22 cellular contexts compared by ENCODE assay signal in the genomic region with DNA sequence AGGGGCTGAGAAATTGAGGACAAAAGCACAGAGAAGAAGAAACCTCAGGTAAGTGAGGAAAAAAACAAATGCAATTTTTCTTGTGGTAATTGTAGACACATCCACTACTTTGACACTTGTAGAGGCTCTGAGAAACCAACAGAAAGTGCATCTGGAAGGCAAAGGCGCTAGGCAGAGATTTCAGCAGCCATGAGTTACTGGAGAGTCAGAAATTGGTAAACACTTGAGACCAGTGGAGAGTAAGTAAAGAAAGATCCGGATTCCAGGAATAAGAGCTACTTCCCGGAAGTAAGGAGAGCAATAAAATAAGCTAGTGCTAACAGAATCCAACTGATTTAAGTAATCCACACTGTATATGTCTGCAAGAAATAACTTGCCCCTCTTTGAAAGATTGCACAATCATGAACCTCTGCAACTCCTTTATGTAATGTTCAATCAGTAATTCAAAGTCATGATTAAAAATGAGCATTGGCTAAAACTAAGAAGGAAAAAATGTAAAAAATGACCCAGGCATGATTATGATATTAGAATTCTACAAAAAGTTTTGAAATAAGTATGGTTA.
DNase-seq lines count a peak whose midpoint lies in the region; ATAC-seq, FAIRE-seq and TF ChIP-seq lines count a peak whose summit lies in the region.
"Had no signal": no experiment of that assay in that cellular context is flagged by ENCODE, and none has a peak within 500 bp of the region (broad histone marks: within the 10 kb centered on the region; RNA-seq: fewer than 3 reads in every experiment).

No MANE protein-coding gene starts in this region.

- H3K27ac ChIP-seq in MM.1S (ENCODE audit: low read length): no peak overlapping the region
- no peak overlapping the region for H3K27ac ChIP-seq in keratinocyte (ENCODE audit: control insufficient read depth, insufficient read depth, low read length)
- no peak overlapping the region for H3K27ac ChIP-seq in sigmoid colon
- H3K27ac ChIP-seq: BLaER1 treated with 17β-estradiol and CSF1 and Interleukin-3, amounts not matched to agents 10 nM and 100 nM; right atrium auricular region; suprapubic skin had no signal

- no peak overlapping the region for H3K4me2 ChIP-seq in MM.1S (ENCODE audit: low read depth, low read length)
- peak overlapping the region; percentile 48 for H3K4me2 ChIP-seq in keratinocyte (ENCODE audit: control insufficient read depth, extremely low read depth, insufficient read depth, low read depth, low read length)
- H3K4me2 ChIP-seq: BLaER1 treated with 17β-estradiol and CSF1 and Interleukin-3, amounts not matched to agents 10 nM and 100 nM had no signal

- dilution Hi-C loops in keratinocyte (cut with MboI; ENCODE audit: extremely low pct_ligation_motif_present, low sequenced_read_pairs): no loop called here

- H3K9ac ChIP-seq in MM.1S (ENCODE audit: low read length): no peak overlapping the region
- no peak overlapping the region for H3K9ac ChIP-seq in keratinocyte (ENCODE audit: control insufficient read depth, extremely low read depth, insufficient read depth, low read length)
- H3K9ac ChIP-seq: BLaER1 treated with 17β-estradiol and CSF1 and Interleukin-3, amounts not matched to agents 10 nM and 100 nM had no signal

- no peaks in the 10 kb centered on the region for H3K9me2 ChIP-seq in MM.1S (replicated peaks; ENCODE audit: insufficient read depth, low read length)

- TF ChIP-seq CTCF in MM.1S (IDR thresholded peaks at IDR 0.05; ENCODE audit: low read length) (no peak), keratinocyte (optimal IDR thresholded peaks at IDR 0.05 in 1 of 3, IDR thresholded peaks at IDR 0.05 in 1 of 3, conservative IDR thresholded peaks at IDR 0.05 in 1 of 3; ENCODE audit: extremely low read depth in 1 of 3, insufficient read depth in 2 of 3, low read length in 3 of 3) (no peak), sigmoid colon (IDR thresholded peaks at IDR 0.05) (no peak)

- H3F3A ChIP-seq in MM.1S (ENCODE audit: insufficient read depth, low read length): no peaks in the 10 kb centered on the region

- no peak for TF ChIP-seq POLR2A in sigmoid colon (IDR thresholded peaks at IDR 0.05)

- intact Hi-C loops in sigmoid colon (cut with DNase I): no loop called here

- H3K4me1 ChIP-seq in MM.1S (ENCODE audit: low read length) (no peaks in the 10 kb centered on the region), keratinocyte (ENCODE audit: control insufficient read depth, extremely low read depth, insufficient read depth, low read length) (peaks cover 9% of the 10 kb centered on the region), sigmoid colon (no peaks in the 10 kb centered on the region)
- H3K4me1 ChIP-seq: right atrium auricular region, suprapubic skin had no signal

- H3K4me3 ChIP-seq in MM.1S (ENCODE audit: low read length) (no peak overlapping the region), keratinocyte (ENCODE audit: control insufficient read depth in 2 of 3, extremely low read depth in 1 of 3, insufficient read depth in 2 of 3, low read depth in 1 of 3, low read length in 3 of 3) (no peak overlapping the region), sigmoid colon (no peak overlapping the region)
- H3K4me3 ChIP-seq: BLaER1 treated with 17β-estradiol and CSF1 and Interleukin-3, amounts not matched to agents 10 nM and 100 nM; right atrium auricular region; suprapubic skin had no signal

- ATAC-seq in activated CD4-positive, CD25-positive, alpha-beta regulatory T cell treated with anti-CD3 and anti-CD28 coated beads, Interleukin-2, amount 50 U/mL, for 24 hours: no peak
- ATAC-seq in GM21515 (IDR thresholded peaks at IDR 0.05; ENCODE audit: unreplicated experiment): no peak
- ATAC-seq: activated CD4-positive, alpha-beta T cell treated with anti-CD3 and anti-CD28 coated beads for 36 hours; activated naive CD8-positive, alpha-beta T cell treated with anti-CD3 and anti-CD28 coated beads, Interleukin-2, amount 50 U/mL, for 24 hours; left colon; stimulated activated naive B cell treated with anti-CD40 and anti-IgM and Interleukin-4, amounts not matched to agents 10 μg/mL and 1 μg/mL and 100 μg/mL, for 72 hours; T-helper 17 cell had no signal

- no peaks in the 10 kb centered on the region for H3K79me2 ChIP-seq in MM.1S (ENCODE audit: low read length)
- H3K79me2 ChIP-seq in keratinocyte (ENCODE audit: control insufficient read depth, insufficient read depth, low read length): no peaks in the 10 kb centered on the region

- no peaks in the 10 kb centered on the region for H3K9me1 ChIP-seq in keratinocyte (ENCODE audit: control insufficient read depth, extremely low read depth, insufficient read depth, low read length)

- DNase-seq in DMS53 (lab: John Stamatoyannopoulos, UW) (peak; percentile 77), MM.1S (no peak), SHP77 (lab: John Stamatoyannopoulos, UW) (peak; percentile 36 to 48), keratinocyte (ENCODE audit: low read depth, low spot score) (peak; percentile 1), sigmoid colon (no peak)
- DNase-seq: activated CD4-positive, alpha-beta T cell treated with anti-CD3 and anti-CD28 coated beads for 36 hours; activated gamma-delta T cell; activated naive CD8-positive, alpha-beta T cell treated with anti-CD3 and anti-CD28 coated beads, Interleukin-2, amount 50 U/mL, for 24 hours; COR-L47; left colon; naive B cell; NCI-H1436 treated with DMSO at 0.1 percent for 48 hours; NK-92 treated with Interleukin-12 subunit alpha and Interleukin-12 subunit beta, amount 100 ng/mL, for 24 hours; stimulated activated CD4-positive, alpha-beta T cell treated with anti-CD3 and anti-CD28 coated beads, Interleukin-12 subunit alpha, Interleukin-12 subunit beta, amount 100 ng/mL, for 4 hours; stimulated activated CD4-positive, alpha-beta T cell treated with anti-CD3 and anti-CD28 coated beads, Interleukin-4, amount 100 ng/mL, for 24 hours; stimulated activated naive B cell treated with anti-CD40 and anti-IgM and Interleukin-4, amounts not matched to agents 10 μg/mL and 1 μg/mL and 100 μg/mL, for 72 hours; T-helper 17 cell had no signal

- peak; percentile 66 for FAIRE-seq in keratinocyte (lab: Jason Lieb, UNC)

- H3K36me3 ChIP-seq in MM.1S (replicated peaks; ENCODE audit: insufficient read depth, low read length): no peaks in the 10 kb centered on the region
- no peaks in the 10 kb centered on the region for H3K36me3 ChIP-seq in keratinocyte (ENCODE audit: control insufficient read depth in 2 of 2, extremely low read depth in 1 of 2, insufficient read depth in 2 of 2, low read length in 2 of 2)
- H3K36me3 ChIP-seq in sigmoid colon: no peaks in the 10 kb centered on the region
- H3K36me3 ChIP-seq: BLaER1 treated with 17β-estradiol and CSF1 and Interleukin-3, amounts not matched to agents 10 nM and 100 nM; right atrium auricular region; suprapubic skin had no signal

- no peaks in the 10 kb centered on the region for H4K20me1 ChIP-seq in MM.1S (ENCODE audit: insufficient read depth, low read length)
- H4K20me1 ChIP-seq in keratinocyte (ENCODE audit: control insufficient read depth, extremely low read depth, insufficient read depth, low read length): no peaks in the 10 kb centered on the region
- H4K20me1 ChIP-seq: BLaER1 treated with 17β-estradiol and CSF1 and Interleukin-3, amounts not matched to agents 10 nM and 100 nM had no signal

- 32 to 70% methylated on average over 3 of the region's 3 CpGs for WGBS in sigmoid colon, 2 donors

- H3K9me3 ChIP-seq in MM.1S (replicated peaks; ENCODE audit: insufficient read depth, low read length) (no peaks in the 10 kb centered on the region), keratinocyte (ENCODE audit: control insufficient read depth, low read depth, low read length) (no peaks in the 10 kb centered on the region), sigmoid colon (peaks cover 0 to 6% (median 0%) of the 10 kb centered on the region in 4 donors)
- H3K9me3 ChIP-seq: suprapubic skin had no signal

- TF ChIP-seq EP300 in sigmoid colon (IDR thresholded peaks at IDR 0.05): no peak

- H3K27me3 ChIP-seq in MM.1S (replicated peaks; ENCODE audit: insufficient read depth, low read length) (no peaks in the 10 kb centered on the region), keratinocyte (ENCODE audit: control insufficient read depth, extremely low read depth, insufficient read depth, low read length) (no peaks in the 10 kb centered on the region), sigmoid colon (no peaks in the 10 kb centered on the region)
- H3K27me3 ChIP-seq: BLaER1 treated with 17β-estradiol and CSF1 and Interleukin-3, amounts not matched to agents 10 nM and 100 nM; right atrium auricular region; suprapubic skin had no signal

- H2AFZ ChIP-seq in MM.1S (ENCODE audit: low read length) (0 out of 2 replicates have a peak overlapping the region, but pooled peaks have one; percentile 11), keratinocyte (ENCODE audit: control insufficient read depth, low read length) (peak overlapping the region; percentile 78)

Comparison
In these comparisons a context has a peak if more than half of its experiments do, and no peak if none do; other contexts are left out.
1. DNase-seq: peak in DMS53 (single experiment), SHP77 (2 of 2) and keratinocyte (single experiment); none in MM.1S (single experiment) and sigmoid colon (single experiment).